8 cellular contexts compared by ENCODE assay signal in genomic region chr22:18024956-18025720, GRCh38. TPM values are rescaled to one million over a fixed set of nuclear protein-coding genes. Genes with fewer than 3 reads are reported as not detected.
DNase-seq lines count a peak whose midpoint lies in the region; ATAC-seq, FAIRE-seq and TF ChIP-seq lines count a peak whose summit lies in the region.

No MANE protein-coding gene starts in this region.

- H3K27me3 ChIP-seq in BLaER1 (peaks cover 39% of the 10 kb centered on the region), dorsolateral prefrontal cortex (no peaks in the 10 kb centered on the region), neural progenitor cell (peaks cover 89% of the 10 kb centered on the region)

- no peak for TF ChIP-seq POLR2A in H54 (IDR thresholded peaks at IDR 0.05; ENCODE audit: low read depth, low read length)

- peak; percentile 35 for DNase-seq in NCI-H526 treated with DMSO at 0.1 percent for 48 hours (lab: John Stamatoyannopoulos, UW)
- peak in 6 of 10 donors; percentile 38 to 62 (median 42) for DNase-seq in dorsolateral prefrontal cortex
- no peak for DNase-seq in neural progenitor cell (ENCODE audit: low spot score)
- no peak for DNase-seq in T1000 (lab: John Stamatoyannopoulos, UW)
- no peak for DNase-seq in H54 (ENCODE audit: insufficient read length, low spot score)

- no peaks in the 10 kb centered on the region for H3K79me2 ChIP-seq in neural progenitor cell (ENCODE audit: low read depth)

- peaks cover 22% of the 10 kb centered on the region for H4K20me1 ChIP-seq in BLaER1
- H4K20me1 ChIP-seq in neural progenitor cell (ENCODE audit: low read depth): peaks cover 15% of the 10 kb centered on the region

- H3K36me3 ChIP-seq in BLaER1: no peaks in the 10 kb centered on the region
- H3K36me3 ChIP-seq in neural progenitor cell: no peaks in the 10 kb centered on the region

- no peak overlapping the region for H3K4me3 ChIP-seq in BLaER1
- H3K4me3 ChIP-seq in dorsolateral prefrontal cortex: peak overlapping the region; percentile 53 to 96 (median 86)
- peak overlapping the region; percentile 76 for H3K4me3 ChIP-seq in neural progenitor cell

- no peak for ATAC-seq in GM21529 (IDR thresholded peaks at IDR 0.05; ENCODE audit: unreplicated experiment)
- ATAC-seq in GM19452 (IDR thresholded peaks at IDR 0.05; ENCODE audit: unreplicated experiment): no peak

- H3K27me3 Mint-ChIP-seq in neural progenitor cell (ENCODE audit: insufficient read depth, low read depth): peaks cover 55% of the 10 kb centered on the region

- no peaks in the 10 kb centered on the region for H3K36me3 Mint-ChIP-seq in neural progenitor cell

- H3K9ac ChIP-seq in BLaER1 (no peak overlapping the region), neural progenitor cell (no peak overlapping the region)

- H3K4me2 ChIP-seq in BLaER1: peak overlapping the region; percentile 97
- H3K4me2 ChIP-seq in neural progenitor cell: peak overlapping the region; percentile 100

- TF ChIP-seq CTCF in dorsolateral prefrontal cortex (IDR thresholded peaks at IDR 0.05 in 54 of 56, conservative IDR thresholded peaks at IDR 0.05 in 2 of 56; ENCODE audit: low read depth in 1 of 56, partially characterized antibody in 56 of 56): no peak
- no peak for TF ChIP-seq CTCF in neural progenitor cell (IDR thresholded peaks at IDR 0.05)

- no peaks in the 10 kb centered on the region for H3K9me3 Mint-ChIP-seq in neural progenitor cell

- intact Hi-C loops in dorsolateral prefrontal cortex (cut with DNase I): loop anchor here (1.0 to 5.0 kb wide), 7 partner anchors 20 to 193 kb away; partner anchors contain the start of gene PEX26 (in 1 of the 2)

- peak overlapping the region; percentile 81 for H2AFZ ChIP-seq in neural progenitor cell (replicated peaks)

- H3K27ac ChIP-seq in BLaER1: no peak overlapping the region
- H3K27ac ChIP-seq in dorsolateral prefrontal cortex: peak overlapping the region in 57 of 59 donors; percentile 26 to 97 (median 93)
- no peak overlapping the region for H3K27ac ChIP-seq in neural progenitor cell

- peaks cover 18% of the 10 kb centered on the region for H3K4me1 Mint-ChIP-seq in neural progenitor cell

- peaks cover 17% of the 10 kb centered on the region for H3K4me1 ChIP-seq in BLaER1
- peaks cover 7% of the 10 kb centered on the region for H3K4me1 ChIP-seq in neural progenitor cell

- H3K4me3 Mint-ChIP-seq in neural progenitor cell: peak overlapping the region; percentile 88

- no peak overlapping the region for H3K27ac Mint-ChIP-seq in neural progenitor cell

- peaks cover 12% of the 10 kb centered on the region for H3F3A ChIP-seq in neural progenitor cell (ENCODE audit: low read depth)

- no peaks in the 10 kb centered on the region for H3K9me3 ChIP-seq in BLaER1
- H3K9me3 ChIP-seq in neural progenitor cell (ENCODE audit: low read depth): no peaks in the 10 kb centered on the region

- FAIRE-seq in H54 (lab: Jason Lieb, UNC): no peak

RNA-seq across cellular contexts. Expression of gene MICAL3, which starts 0.8 kb away (rescaled TPM):
- 100 to 1,000 TPM; 126 to 274 (median 183) TPM for total RNA-seq in dorsolateral prefrontal cortex
- total RNA-seq in neural progenitor cell (ENCODE audit: low replicate concordance): 32.7 and 33.6 TPM in 2 replicates

RNA-seq across cellular contexts. Expression of gene PEX26, which starts 52.7 kb away (rescaled TPM):
- 10 to 100 TPM; 40.8 to 77.7 (median 61.3) TPM for total RNA-seq in dorsolateral prefrontal cortex
- 22.9 and 36.6 TPM in 2 replicates for total RNA-seq in neural progenitor cell (ENCODE audit: low replicate concordance)

Comparison
In these comparisons a context has a peak if more than half of its experiments do, and no peak if none do; other contexts are left out.
1. H3K27ac ChIP-seq: peak in dorsolateral prefrontal cortex (57 of 59); none in BLaER1 (single experiment) and neural progenitor cell (single experiment).
2. DNase-seq: peak in NCI-H526 treated with DMSO at 0.1 percent for 48 hours (single experiment) and dorsolateral prefrontal cortex (6 of 10); none in neural progenitor cell (single experiment), T1000 (single experiment) and H54 (single experiment).